16 cellular contexts compared by ENCODE assay signal in the genomic region with DNA sequence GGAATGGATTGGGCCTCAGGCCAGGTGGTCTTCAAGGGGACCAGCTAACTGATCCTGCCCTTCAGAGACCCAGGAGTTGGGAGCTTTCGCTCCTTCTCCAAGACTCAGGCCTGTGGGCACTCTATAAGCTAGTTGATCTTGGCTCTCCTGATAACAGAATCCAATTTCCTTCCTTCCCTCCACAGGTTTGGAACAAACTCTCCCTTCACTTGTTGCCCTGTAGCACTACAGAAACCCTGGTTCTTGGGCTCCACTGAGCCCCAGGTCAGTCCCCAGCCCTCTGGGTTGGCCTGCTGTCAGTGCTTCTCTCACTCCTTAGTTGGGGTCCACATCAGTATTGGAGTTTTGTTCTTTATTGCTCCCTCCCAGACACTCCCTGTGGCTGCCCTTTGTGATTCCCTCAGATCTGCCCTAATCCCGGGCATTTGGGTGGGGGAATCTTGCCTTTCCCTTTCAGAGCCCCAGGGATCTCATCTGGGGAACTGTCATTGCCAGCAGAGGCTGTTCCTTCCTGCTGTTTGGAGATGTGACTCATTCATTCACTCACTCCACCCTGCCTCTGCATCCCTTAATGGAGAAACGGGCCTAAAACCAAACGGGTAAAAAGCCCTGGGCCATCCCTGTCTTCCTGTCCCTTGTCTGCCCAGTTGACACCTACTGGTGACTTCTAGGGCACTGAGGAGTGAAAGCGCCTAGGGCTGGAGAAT. TPM values are rescaled to one million over a fixed set of nuclear protein-coding genes. Genes with fewer than 3 reads are reported as not detected.
A peak's percentile ranks its signal among the peaks of the same experiment; 100 is the strongest.
DNase-seq lines count a peak whose midpoint lies in the region; ATAC-seq and TF ChIP-seq lines count a peak whose summit lies in the region.
"Had no signal": no experiment of that assay in that cellular context is flagged by ENCODE, and none has a peak within 500 bp of the region (broad histone marks: within the 10 kb centered on the region; RNA-seq: fewer than 3 reads in every experiment).

No MANE protein-coding gene starts in this region.

- H3K27ac Mint-ChIP-seq in activated naive CD8-positive, alpha-beta T cell treated with anti-CD3 and anti-CD28 coated beads for 36 hours = peak overlapping the region; percentile 23
- H3K27ac Mint-ChIP-seq in activated naive CD8-positive, alpha-beta T cell treated with anti-CD3 and anti-CD28 coated beads, Interleukin-2, amount 50 U/mL, for 24 hours = no peak overlapping the region
- H3K27ac Mint-ChIP-seq in stimulated activated effector memory CD8-positive, alpha-beta T cell treated with anti-CD3 and anti-CD28 coated beads, Interleukin-12 subunit alpha, Interleukin-12 subunit beta, amount 100 ng/mL, for 72 hours = peak overlapping the region; percentile 92

- no peak for ATAC-seq in activated naive CD8-positive, alpha-beta T cell treated with anti-CD3 and anti-CD28 coated beads, Interleukin-2, amount 50 U/mL, for 24 hours
- no peak for ATAC-seq in stimulated activated effector memory CD8-positive, alpha-beta T cell treated with anti-CD3 and anti-CD28 coated beads, Interleukin-12 subunit alpha, Interleukin-12 subunit beta, amount 100 ng/mL, for 72 hours
- no peak for ATAC-seq in body of pancreas

- H3K4me1 Mint-ChIP-seq in activated naive CD8-positive, alpha-beta T cell treated with anti-CD3 and anti-CD28 coated beads for 36 hours = peaks cover 3% of the 10 kb centered on the region
- H3K4me1 Mint-ChIP-seq in activated naive CD8-positive, alpha-beta T cell treated with anti-CD3 and anti-CD28 coated beads, Interleukin-2, amount 50 U/mL, for 24 hours = peaks cover 3% of the 10 kb centered on the region
- H3K4me1 Mint-ChIP-seq in stimulated activated effector memory CD8-positive, alpha-beta T cell treated with anti-CD3 and anti-CD28 coated beads, Interleukin-12 subunit alpha, Interleukin-12 subunit beta, amount 100 ng/mL, for 72 hours = peaks cover 6% of the 10 kb centered on the region

- H3K36me3 ChIP-seq in adipocyte (ENCODE audit: control insufficient read depth, insufficient read depth, low read length, severe bottlenecking) = peaks cover 52% of the 10 kb centered on the region
- H3K36me3 ChIP-seq in body of pancreas (replicated peaks in 1 of 2; ENCODE audit: insufficient read depth in 1 of 2, low read depth in 2 of 2) = peaks cover 12 to 45% of the 10 kb centered on the region in 2 donors

- H3K27me3 ChIP-seq in adipocyte (replicated peaks; ENCODE audit: control insufficient read depth, insufficient read depth, low read length) (no peaks in the 10 kb centered on the region), body of pancreas (no peaks in the 10 kb centered on the region)
- H3K27me3 ChIP-seq: Peyer's patch had no signal

- no peaks in the 10 kb centered on the region for H3K9me3 Mint-ChIP-seq in activated naive CD8-positive, alpha-beta T cell treated with anti-CD3 and anti-CD28 coated beads for 36 hours
- no peaks in the 10 kb centered on the region for H3K9me3 Mint-ChIP-seq in activated naive CD8-positive, alpha-beta T cell treated with anti-CD3 and anti-CD28 coated beads, Interleukin-2, amount 50 U/mL, for 24 hours
- no peaks in the 10 kb centered on the region for H3K9me3 Mint-ChIP-seq in stimulated activated effector memory CD8-positive, alpha-beta T cell treated with anti-CD3 and anti-CD28 coated beads, Interleukin-12 subunit alpha, Interleukin-12 subunit beta, amount 100 ng/mL, for 72 hours

- peak overlapping the region in 1 of 2 donors; percentile 56 for H3K27ac ChIP-seq in coronary artery
- no peak overlapping the region for H3K27ac ChIP-seq in body of pancreas
- H3K27ac ChIP-seq: Peyer's patch, thoracic aorta had no signal

- H3K4me3 ChIP-seq in adipocyte (ENCODE audit: low read length) (no peak overlapping the region), coronary artery (no peak overlapping the region), body of pancreas (no peak overlapping the region)
- H3K4me3 ChIP-seq: Peyer's patch, thoracic aorta had no signal

- intact Hi-C loops in body of pancreas (cut with DNase I) = no loop called here

- TF ChIP-seq CTCF in coronary artery (IDR thresholded peaks at IDR 0.05) (no peak), GM13977 (IDR thresholded peaks at IDR 0.05; ENCODE audit: extremely low read depth, insufficient read depth, missing control alignments) (no peak), body of pancreas (IDR thresholded peaks at IDR 0.05) (no peak)

- no peaks in the 10 kb centered on the region for H3K27me3 Mint-ChIP-seq in activated naive CD8-positive, alpha-beta T cell treated with anti-CD3 and anti-CD28 coated beads for 36 hours
- no peaks in the 10 kb centered on the region for H3K27me3 Mint-ChIP-seq in activated naive CD8-positive, alpha-beta T cell treated with anti-CD3 and anti-CD28 coated beads, Interleukin-2, amount 50 U/mL, for 24 hours

- peaks cover 24% of the 10 kb centered on the region for H3K36me3 Mint-ChIP-seq in activated naive CD8-positive, alpha-beta T cell treated with anti-CD3 and anti-CD28 coated beads for 36 hours
- peaks cover 50% of the 10 kb centered on the region for H3K36me3 Mint-ChIP-seq in activated naive CD8-positive, alpha-beta T cell treated with anti-CD3 and anti-CD28 coated beads, Interleukin-2, amount 50 U/mL, for 24 hours (ENCODE audit: low read depth)
- H3K36me3 Mint-ChIP-seq in stimulated activated effector memory CD8-positive, alpha-beta T cell treated with anti-CD3 and anti-CD28 coated beads, Interleukin-12 subunit alpha, Interleukin-12 subunit beta, amount 100 ng/mL, for 72 hours = peaks cover 74% of the 10 kb centered on the region

- no peak for TF ChIP-seq POLR2A in body of pancreas (IDR thresholded peaks at IDR 0.05)

- H3K4me1 ChIP-seq in adipocyte (ENCODE audit: control insufficient read depth, insufficient read depth, low read length) (peaks cover 42% of the 10 kb centered on the region), body of pancreas (peaks cover 14% of the 10 kb centered on the region)

- peak overlapping the region; percentile 59 for H3K9ac ChIP-seq in adipocyte (ENCODE audit: low read length)

- no peak overlapping the region for H3K4me3 Mint-ChIP-seq in activated naive CD8-positive, alpha-beta T cell treated with anti-CD3 and anti-CD28 coated beads for 36 hours
- H3K4me3 Mint-ChIP-seq in activated naive CD8-positive, alpha-beta T cell treated with anti-CD3 and anti-CD28 coated beads, Interleukin-2, amount 50 U/mL, for 24 hours = no peak overlapping the region
- no peak overlapping the region for H3K4me3 Mint-ChIP-seq in stimulated activated effector memory CD8-positive, alpha-beta T cell treated with anti-CD3 and anti-CD28 coated beads, Interleukin-12 subunit alpha, Interleukin-12 subunit beta, amount 100 ng/mL, for 72 hours

- H3K9me3 ChIP-seq in adipocyte (ENCODE audit: control insufficient read depth, low read length) = no peaks in the 10 kb centered on the region
- no peaks in the 10 kb centered on the region for H3K9me3 ChIP-seq in body of pancreas
- H3K9me3 ChIP-seq: Peyer's patch, thoracic aorta had no signal

- 79 to 87% methylated on average over 4 to 5 of the region's 5 CpGs for WGBS in body of pancreas, 2 donors

- DNase-seq in activated naive CD8-positive, alpha-beta T cell treated with anti-CD3 and anti-CD28 coated beads for 36 hours = no peak
- DNase-seq in activated naive CD8-positive, alpha-beta T cell treated with anti-CD3 and anti-CD28 coated beads, Interleukin-2, amount 50 U/mL, for 24 hours = no peak
- DNase-seq in adipocyte (ENCODE audit: low read depth) (peak; percentile 68), fibroblast of peridontal ligament (ENCODE audit: extremely low read depth) (peak; percentile 50), coronary artery (ENCODE audit: low spot score) (no peak), GM13977 (ENCODE audit: low spot score) (no peak), body of pancreas (no peak)
- DNase-seq in stimulated activated effector memory CD8-positive, alpha-beta T cell treated with anti-CD3 and anti-CD28 coated beads, Interleukin-12 subunit alpha, Interleukin-12 subunit beta, amount 100 ng/mL, for 72 hours (ENCODE audit: low spot score in 2 of 2) = no peak
- DNase-seq: 8988T; activated naive CD4-positive, alpha-beta T cell; Calu3; NCI-H1694; NCI-H526; stimulated activated CD4-positive, alpha-beta T cell treated with anti-CD3 and anti-CD28 coated beads, Interleukin-15, amount 100 ng/mL, for 24 hours had no signal

- in situ Hi-C loops in GM13977 (cut with MboI; ENCODE audit: low pct_unique_long_range_greater_than_20kb, low sequenced_read_pairs, unreplicated experiment) = no loop called here

RNA-seq across cellular contexts. Expression of a gene that starts 4.4 kb away (rescaled TPM):
- total RNA-seq in activated naive CD8-positive, alpha-beta T cell treated with anti-CD3 and anti-CD28 coated beads for 36 hours = under 1 TPM; 0.39 to 0.86 TPM
- 100 to 1,000 TPM in 1 of 2 donors, 1 to 10 TPM in 1; 7.0 to 232 TPM for total RNA-seq in body of pancreas

RNA-seq across cellular contexts. Expression of a gene that starts 12.6 kb away (rescaled TPM):
- total RNA-seq in activated naive CD8-positive, alpha-beta T cell treated with anti-CD3 and anti-CD28 coated beads for 36 hours = 10 to 100 TPM; 48.3 to 49.2 TPM
- 10 to 100 TPM; 14.5 to 47.8 TPM for total RNA-seq in body of pancreas

RNA-seq across cellular contexts. Expression of a gene that starts 14.3 kb away (rescaled TPM):
- total RNA-seq in activated naive CD8-positive, alpha-beta T cell treated with anti-CD3 and anti-CD28 coated beads for 36 hours = 10 to 100 TPM; 65.8 to 74.8 TPM
- total RNA-seq in body of pancreas = 10 to 100 TPM; 34.2 to 52.7 TPM

RNA-seq across cellular contexts. Expression of a gene that starts 42.1 kb away (rescaled TPM):
- 10 to 100 TPM; 10.8 TPM for total RNA-seq in activated naive CD8-positive, alpha-beta T cell treated with anti-CD3 and anti-CD28 coated beads for 36 hours
- total RNA-seq in body of pancreas = under 1 TPM; 0.52 to 0.99 TPM
- total RNA-seq: thoracic aorta had no signal

Comparison
In these comparisons a context has a peak if more than half of its experiments do, and no peak if none do; other contexts are left out.
1. DNase-seq: peak in adipocyte (single experiment) and fibroblast of peridontal ligament (single experiment); none in activated naive CD8-positive, alpha-beta T cell treated with anti-CD3 and anti-CD28 coated beads for 36 hours (single experiment), activated naive CD8-positive, alpha-beta T cell treated with anti-CD3 and anti-CD28 coated beads, Interleukin-2, amount 50 U/mL, for 24 hours (single experiment), stimulated activated effector memory CD8-positive, alpha-beta T cell treated with anti-CD3 and anti-CD28 coated beads, Interleukin-12 subunit alpha, Interleukin-12 subunit beta, amount 100 ng/mL, for 72 hours (0 of 2), coronary artery (single experiment), GM13977 (single experiment) and body of pancreas (0 of 4).
2. RNA of a gene that starts 4.4 kb away (total RNA-seq): 7.0 to 232 TPM in body of pancreas; 0.39 to 0.86 TPM in activated naive CD8-positive, alpha-beta T cell treated with anti-CD3 and anti-CD28 coated beads for 36 hours; every median in the first group is over 4 times any median in the second.